Comparison of ENCODE assay signal across 1 cellular context in genomic region chr13:80305737-80306136, GRCh38.
TF ChIP-seq lines count a peak whose summit lies in the region.

No MANE protein-coding gene starts in this region.

TF ChIP-seq in WTC11, 78 proteins besides CTCF, POLR2A, EP300 and RAD21 (continued from another document):
- TF ChIP-seq CDX4 (CRISPR knock-in tag; IDR thresholded peaks at IDR 0.05; ENCODE audit: borderline replicate concordance) = no peak
- TF ChIP-seq ZNF671 (CRISPR knock-in tag; IDR thresholded peaks at IDR 0.05) = no peak
- no peak for TF ChIP-seq ELF4 (CRISPR knock-in tag; IDR thresholded peaks at IDR 0.05; ENCODE audit: low read depth)
- no peak for TF ChIP-seq STAT6 (CRISPR knock-in tag; conservative IDR thresholded peaks at IDR 0.05; ENCODE audit: low read depth)
- TF ChIP-seq NFE2L1 (CRISPR knock-in tag; IDR thresholded peaks at IDR 0.05) = no peak
- TF ChIP-seq MAX (CRISPR knock-in tag; IDR thresholded peaks at IDR 0.05) = no peak
- TF ChIP-seq ATF2 (CRISPR knock-in tag; IDR thresholded peaks at IDR 0.05; ENCODE audit: borderline replicate concordance, low read depth) = no peak
- no peak for TF ChIP-seq JUN (CRISPR knock-in tag; IDR thresholded peaks at IDR 0.05)
- TF ChIP-seq ZNF512 (CRISPR knock-in tag; IDR thresholded peaks at IDR 0.05; ENCODE audit: borderline replicate concordance) = no peak
- TF ChIP-seq ZNF138 (CRISPR knock-in tag; conservative IDR thresholded peaks at IDR 0.05) = no peak
